In genomic region chr22:31210830-31211503, GRCh38 we compare ENCODE assay signal across 8 cellular contexts. TPM values are rescaled to one million over a fixed set of nuclear protein-coding genes. Genes with fewer than 3 reads are reported as not detected.
A peak's percentile ranks its signal among the peaks of the same experiment; 100 is the strongest.
DNase-seq lines count a peak whose midpoint lies in the region; ATAC-seq and TF ChIP-seq lines count a peak whose summit lies in the region.
"Had no signal": no experiment of that assay in that cellular context is flagged by ENCODE, and none has a peak within 500 bp of the region (broad histone marks: within the 10 kb centered on the region; RNA-seq: fewer than 3 reads in every experiment).

No MANE protein-coding gene starts in this region.

- no peak overlapping the region for H3K18ac ChIP-seq in IMR-90 (ENCODE audit: low read depth, low read length)

- no peak overlapping the region for H4K5ac ChIP-seq in IMR-90 (ENCODE audit: low read depth, low read length)

- H3K9me3 ChIP-seq in IMR-90 (ENCODE audit: control insufficient read depth, insufficient read depth, low read length) = no peaks in the 10 kb centered on the region
- no peaks in the 10 kb centered on the region for H3K9me3 ChIP-seq in right atrium auricular region

- ATAC-seq in IMR-90 (ENCODE audit: low read depth) (no peak), activated B cell treated with CpG ODN at 0.5 μM for 24 hours (ENCODE audit: low read depth) (no peak), GM19324 (IDR thresholded peaks at IDR 0.05; ENCODE audit: low FRiP score, unreplicated experiment) (no peak), GM18505 (IDR thresholded peaks at IDR 0.05; ENCODE audit: unreplicated experiment) (no peak), GM19467 (IDR thresholded peaks at IDR 0.05; ENCODE audit: unreplicated experiment) (no peak)
- no peak for ATAC-seq in stimulated activated naive CD8-positive, alpha-beta T cell treated with anti-CD3 and anti-CD28 coated beads, Interleukin-15, amount 100 ng/mL, for 72 hours

- H3K4me3 ChIP-seq in IMR-90 (ENCODE audit: insufficient read depth, low read depth, low read length) (no peak overlapping the region), right atrium auricular region (no peak overlapping the region)

- H3K27ac ChIP-seq in IMR-90 (ENCODE audit: insufficient read depth, low read length) (no peak overlapping the region), right atrium auricular region (peak overlapping the region; percentile 77)

- no peak overlapping the region for H3K4me3 Mint-ChIP-seq in activated B cell treated with CpG ODN at 0.5 μM for 24 hours
- H3K4me3 Mint-ChIP-seq in stimulated activated naive CD8-positive, alpha-beta T cell treated with anti-CD3 and anti-CD28 coated beads, Interleukin-15, amount 100 ng/mL, for 72 hours = peak overlapping the region; percentile 85 to 91

- H3K36me3 Mint-ChIP-seq in activated B cell treated with CpG ODN at 0.5 μM for 24 hours (ENCODE audit: low read depth) = peaks cover 11% of the 10 kb centered on the region

- H3K36me3 ChIP-seq in IMR-90 (ENCODE audit: control insufficient read depth, insufficient read depth, low read length) (peaks cover 2% of the 10 kb centered on the region; the same call in 1 of the 2 replicates), right atrium auricular region (peaks cover 1% of the 10 kb centered on the region)

- H2AFZ ChIP-seq in IMR-90 (replicated peaks; ENCODE audit: low read length, poor library complexity) = no peak overlapping the region

- no peak for TF ChIP-seq RAD21 in IMR-90 (IDR thresholded peaks at IDR 0.05; ENCODE audit: low read length)

- no peak overlapping the region for H2BK5ac ChIP-seq in IMR-90 (ENCODE audit: low read depth, low read length, poor library complexity, severe bottlenecking)

- H3K9ac ChIP-seq in IMR-90 (ENCODE audit: low read depth, low read length) = no peak overlapping the region

- H2BK120ac ChIP-seq in IMR-90 (ENCODE audit: low read depth, low read length) = no peak overlapping the region

- peaks cover 26% of the 10 kb centered on the region for H3K4me1 Mint-ChIP-seq in activated B cell treated with CpG ODN at 0.5 μM for 24 hours
- peaks cover 47% of the 10 kb centered on the region for H3K4me1 Mint-ChIP-seq in stimulated activated naive CD8-positive, alpha-beta T cell treated with anti-CD3 and anti-CD28 coated beads, Interleukin-15, amount 100 ng/mL, for 72 hours

- no peak overlapping the region for H3K4ac ChIP-seq in IMR-90 (ENCODE audit: low read depth, low read length)

- no peaks in the 10 kb centered on the region for H3K9me3 Mint-ChIP-seq in activated B cell treated with CpG ODN at 0.5 μM for 24 hours
- H3K9me3 Mint-ChIP-seq in stimulated activated naive CD8-positive, alpha-beta T cell treated with anti-CD3 and anti-CD28 coated beads, Interleukin-15, amount 100 ng/mL, for 72 hours = no peaks in the 10 kb centered on the region

- peak overlapping the region; percentile 56 for H2AK9ac ChIP-seq in IMR-90 (replicated peaks; ENCODE audit: low read depth, low read length, poor library complexity)

- H2BK15ac ChIP-seq in IMR-90 (ENCODE audit: low read depth, low read length) = no peak overlapping the region

- BruUV-seq in IMR-90 (replicated peaks; lab: Mats Ljungman, UMichigan) = no TSS peak

- H3K14ac ChIP-seq in IMR-90 (replicated peaks; ENCODE audit: low read depth, low read length) = no peak overlapping the region

- POLR2A ChIA-PET in IMR-90 (lab: Charles Lee; ENCODE audit: unreplicated experiment) (no interaction called here), activated B cell treated with CpG ODN at 0.5 μM for 24 hours (lab: Charles Lee) (interaction anchor here (1.2 to 3.6 kb wide), 6 partner anchors 50 to 137 kb away, joined by 3 to 31 read pairs (median 4); partner anchors contain the start of genes PIK3IP1 and RNF185)

- WGBS in IMR-90 (ENCODE audit: extremely low coverage in 2 of 2, insufficient read length in 1 of 2), 2 experiments = 100% methylated on average over 1 of the region's 7 CpGs; no CpG with 5 or more reads in 1 of the 2 experiments

- H4K8ac ChIP-seq in IMR-90 (ENCODE audit: low read depth in 2 of 2, low read length in 2 of 2) = no peak overlapping the region

- no peak overlapping the region for H3K4me2 ChIP-seq in IMR-90 (ENCODE audit: low read depth, low read length)

- TF ChIP-seq CTCF in IMR-90 (conservative IDR thresholded peaks at IDR 0.05; ENCODE audit: low read depth, low read length) (no peak), activated B cell treated with CpG ODN at 0.5 μM for 24 hours (IDR thresholded peaks at IDR 0.05) (no peak), right atrium auricular region (IDR thresholded peaks at IDR 0.05) (no peak)

- H3K79me1 ChIP-seq in IMR-90 (ENCODE audit: low read depth in 1 of 2, low read length in 2 of 2) = peaks cover 21 to 31% of the 10 kb centered on the region in 2 experiments; a peak in 3 of 4 replicates

- H3K4me1 ChIP-seq in IMR-90 (ENCODE audit: control insufficient read depth, insufficient read depth, low read length) (peaks cover 4% of the 10 kb centered on the region; the same call in 1 of the 2 replicates), right atrium auricular region (peaks cover 0 to 46% of the 10 kb centered on the region in 2 donors)

- no peak overlapping the region for H4K91ac ChIP-seq in IMR-90 (ENCODE audit: insufficient read depth, low read depth, low read length)

- DNase-seq in IMR-90 (no peak), activated B cell treated with CpG ODN at 0.5 μM for 24 hours (no peak), right atrium auricular region (ENCODE audit: low spot score) (peak; percentile 67)
- DNase-seq in stimulated activated naive CD8-positive, alpha-beta T cell treated with anti-CD3 and anti-CD28 coated beads, Interleukin-15, amount 100 ng/mL, for 72 hours = peak in 1 of 2 donors; percentile 5
- DNase-seq: NCI-H510A had no signal

- peak overlapping the region; percentile 65 for H3K27ac Mint-ChIP-seq in activated B cell treated with CpG ODN at 0.5 μM for 24 hours
- peak overlapping the region; percentile 79 to 90 for H3K27ac Mint-ChIP-seq in stimulated activated naive CD8-positive, alpha-beta T cell treated with anti-CD3 and anti-CD28 coated beads, Interleukin-15, amount 100 ng/mL, for 72 hours

- no peaks in the 10 kb centered on the region for H4K20me1 ChIP-seq in IMR-90 (ENCODE audit: insufficient read depth, low read length)

- TF ChIP-seq POLR2A in IMR-90 (IDR thresholded peaks at IDR 0.05; ENCODE audit: low read depth, low read length) = no peak
- TF ChIP-seq POLR2A in GM18505 (IDR thresholded peaks at IDR 0.05; ENCODE audit: borderline replicate concordance, extremely low read depth, insufficient read depth, insufficient read length) = no peak

- H3K27me3 Mint-ChIP-seq in activated B cell treated with CpG ODN at 0.5 μM for 24 hours = no peaks in the 10 kb centered on the region
- H3K27me3 Mint-ChIP-seq in stimulated activated naive CD8-positive, alpha-beta T cell treated with anti-CD3 and anti-CD28 coated beads, Interleukin-15, amount 100 ng/mL, for 72 hours = no peaks in the 10 kb centered on the region

- no peak overlapping the region for H2BK20ac ChIP-seq in IMR-90 (ENCODE audit: low read depth, low read length)

- peaks cover 10% of the 10 kb centered on the region for H3K9me1 ChIP-seq in IMR-90 (ENCODE audit: insufficient read depth, low read length)

- no peak overlapping the region for H3K23ac ChIP-seq in IMR-90 (ENCODE audit: low read depth, low read length)

- in situ Hi-C loops in IMR-90 (cut with MboI; ENCODE audit: low sequenced_read_pairs) = no loop called here

- H3K27me3 ChIP-seq in IMR-90 (ENCODE audit: control insufficient read depth, insufficient read depth, low read length) = no peaks in the 10 kb centered on the region
- H3K27me3 ChIP-seq in right atrium auricular region = no peaks in the 10 kb centered on the region

- no peak overlapping the region for H3K56ac ChIP-seq in IMR-90 (ENCODE audit: extremely low read depth, insufficient read depth, low read length)

- CTCF ChIA-PET in IMR-90 (lab: Yijun Ruan, JAX) (interaction anchor here (0.5 to 2.0 kb wide), 3 partner anchors 30 to 201 kb away, joined by 3 to 5 read pairs (median 3); no protein-coding TSS in a partner anchor), activated B cell treated with CpG ODN at 0.5 μM for 24 hours (lab: Charles Lee) (interaction anchor here (0.8 to 6.1 kb wide), 12 partner anchors 11 to 240 kb away, joined by 3 to 53 read pairs (median 4); no protein-coding TSS in a partner anchor)

- no peak overlapping the region; the same call in 1 of the 2 replicates for H2AK5ac ChIP-seq in IMR-90 (ENCODE audit: low read depth, low read length)

- dilution Hi-C loops in IMR-90 (cut with HindIII; ENCODE audit: low sequenced_read_pairs, unreplicated experiment) = no loop called here

- intact Hi-C loops in IMR-90 (cut with micrococcal nuclease) = loop anchor here (5.0 kb wide), 1 partner anchor 104 kb away; the partner anchor contains the start of gene SELENOM
- intact Hi-C loops in activated B cell treated with CpG ODN at 0.5 μM for 24 hours (cut with micrococcal nuclease) = loop anchor here (5.0 to 10.0 kb wide), 3 partner anchors 104 to 734 kb away; partner anchors contain the start of genes SELENOM and YWHAH

TF ChIP-seq in IMR-90, 13 proteins besides CTCF, POLR2A, EP300 and RAD21 (continues in another document):
- no peak for TF ChIP-seq BHLHE40 (IDR thresholded peaks at IDR 0.05; ENCODE audit: low read depth, low read length)
- no peak for TF ChIP-seq CEBPB (IDR thresholded peaks at IDR 0.05; ENCODE audit: low read depth, low read length)
- TF ChIP-seq RFX5 (IDR thresholded peaks at IDR 0.05; ENCODE audit: low read depth, low read length) = no peak
- no peak for TF ChIP-seq SMC3 (IDR thresholded peaks at IDR 0.05; ENCODE audit: low read depth, low read length)
- no peak for TF ChIP-seq MAZ (IDR thresholded peaks at IDR 0.05; ENCODE audit: borderline replicate concordance, low read depth, low read length)
- TF ChIP-seq USF2 (IDR thresholded peaks at IDR 0.05; ENCODE audit: low read depth, low read length) = no peak

RNA-seq across cellular contexts. Expression of gene LIMK2, which starts 1.1 kb away (rescaled TPM):
- total RNA-seq in IMR-90 (2012; rRNA removed) = 25.0 and 31.9 TPM in 2 replicates
- 14.0 and 14.5 TPM in 2 replicates for polyA plus RNA-seq in IMR-90 (2012; rRNA removed)
- polyA plus RNA-seq in IMR-90 (2012; cell fraction: cytosol; rRNA removed) = 7.5 and 8.9 TPM in 2 replicates
- 24.8 and 31.3 TPM in 2 replicates for polyA plus RNA-seq in IMR-90 (2012; cell fraction: nucleus; rRNA removed; ENCODE audit: low replicate concordance)
- 15.3 and 17.7 TPM in 2 replicates for total RNA-seq in activated B cell treated with CpG ODN at 0.5 μM for 24 hours
- total RNA-seq in right atrium auricular region = 1 to 10 TPM; 7.5 to 9.8 TPM

RNA-seq across cellular contexts. Expression of gene RNF185, which starts 51.0 kb away (rescaled TPM):
- total RNA-seq in IMR-90 (2012; rRNA removed) = 30.3 and 34.2 TPM in 2 replicates
- 33.6 and 38.7 TPM in 2 replicates for polyA plus RNA-seq in IMR-90 (2012; rRNA removed)
- 19.1 and 21.5 TPM in 2 replicates for polyA plus RNA-seq in IMR-90 (2012; cell fraction: cytosol; rRNA removed)
- 16.0 and 45.2 TPM in 2 replicates for polyA plus RNA-seq in IMR-90 (2012; cell fraction: nucleus; rRNA removed; ENCODE audit: low replicate concordance)
- total RNA-seq in activated B cell treated with CpG ODN at 0.5 μM for 24 hours = 19.0 and 20.7 TPM in 2 replicates
- 10 to 100 TPM; 17.6 to 26.8 TPM for total RNA-seq in right atrium auricular region
